19 cellular contexts compared by ENCODE assay signal in genomic region chr11:69333149-69333710, GRCh38. TPM values are rescaled to one million over a fixed set of nuclear protein-coding genes. Genes with fewer than 3 reads are reported as not detected.
"Had no signal": no experiment of that assay in that cellular context is flagged by ENCODE, and none has a peak within 500 bp of the region (broad histone marks: within the 10 kb centered on the region; RNA-seq: fewer than 3 reads in every experiment).

No MANE protein-coding gene starts in this region.

- H3K27ac Mint-ChIP-seq: activated CD4-positive, alpha-beta T cell treated with anti-CD3 and anti-CD28 coated beads for 36 hours; activated CD8-positive, alpha-beta T cell treated with anti-CD3 and anti-CD28 coated beads for 36 hours; activated naive CD4-positive, alpha-beta T cell treated with anti-CD3 and anti-CD28 coated beads for 36 hours; activated T-helper 1 cell treated with anti-CD3 and anti-CD28 coated beads, Interleukin-12 subunit alpha, Interleukin-12 subunit beta, Interleukin-2, Interleukin-4 antibody, amounts not matched to agents 30 ng/mL and 10 ng/mL and 1 ng/mL, durations not matched to agents 14 hours and 24 hours and 36 hours; T-helper 17 cell had no signal

- H3K4me3 Mint-ChIP-seq: activated CD4-positive, alpha-beta T cell treated with anti-CD3 and anti-CD28 coated beads for 36 hours; activated CD8-positive, alpha-beta T cell treated with anti-CD3 and anti-CD28 coated beads for 36 hours; activated naive CD4-positive, alpha-beta T cell treated with anti-CD3 and anti-CD28 coated beads for 36 hours; activated T-helper 1 cell treated with anti-CD3 and anti-CD28 coated beads, Interleukin-12 subunit alpha, Interleukin-12 subunit beta, Interleukin-2, Interleukin-4 antibody, amounts not matched to agents 30 ng/mL and 10 ng/mL and 1 ng/mL, durations not matched to agents 14 hours and 24 hours and 36 hours; neural crest cell; T-helper 17 cell had no signal

- DNase-seq: activated CD4-positive, alpha-beta T cell treated with anti-CD3 and anti-CD28 coated beads for 36 hours; activated CD8-positive, alpha-beta T cell treated with anti-CD3 and anti-CD28 coated beads for 36 hours; activated naive CD4-positive, alpha-beta T cell treated with anti-CD3 and anti-CD28 coated beads for 36 hours; erythroblast; heart right ventricle; midbrain; ovary; stimulated activated CD4-positive, alpha-beta T cell treated with anti-CD3 and anti-CD28 coated beads, Interleukin-12 subunit alpha, Interleukin-12 subunit beta, amount 100 ng/mL, for 4 hours; stimulated activated naive CD4-positive, alpha-beta T cell; T-helper 17 cell; trophoblast cell; WERI-Rb-1 had no signal

- H3K36me3 ChIP-seq: gastroesophageal sphincter, heart right ventricle, ovary, WERI-Rb-1 had no signal

- H3K4me3 ChIP-seq: dorsolateral prefrontal cortex, gastroesophageal sphincter, heart right ventricle, ovary had no signal

- H3K9me3 Mint-ChIP-seq: activated naive CD4-positive, alpha-beta T cell treated with anti-CD3 and anti-CD28 coated beads for 36 hours; activated T-helper 1 cell treated with anti-CD3 and anti-CD28 coated beads, Interleukin-12 subunit alpha, Interleukin-12 subunit beta, Interleukin-2, Interleukin-4 antibody, amounts not matched to agents 30 ng/mL and 10 ng/mL and 1 ng/mL, durations not matched to agents 14 hours and 24 hours and 36 hours had no signal

- H3K27me3 Mint-ChIP-seq: activated CD4-positive, alpha-beta T cell treated with anti-CD3 and anti-CD28 coated beads for 36 hours; activated CD8-positive, alpha-beta T cell treated with anti-CD3 and anti-CD28 coated beads for 36 hours had no signal

- H3K4me1 ChIP-seq: gastroesophageal sphincter had no signal

- H3K27me3 ChIP-seq: dorsolateral prefrontal cortex, gastroesophageal sphincter, heart right ventricle, ovary had no signal

- H3K9me3 ChIP-seq: gastroesophageal sphincter, ovary had no signal

- ATAC-seq: activated CD4-positive, alpha-beta T cell treated with anti-CD3 and anti-CD28 coated beads for 36 hours; activated CD8-positive, alpha-beta T cell treated with anti-CD3 and anti-CD28 coated beads for 36 hours; gastroesophageal sphincter; heart right ventricle; T-helper 17 cell had no signal

- H3K27ac ChIP-seq: dorsolateral prefrontal cortex, gastroesophageal sphincter, heart right ventricle, ovary, WERI-Rb-1 had no signal

RNA-seq across cellular contexts. Expression of gene MYEOV, which starts 39.3 kb away (rescaled TPM):
- total RNA-seq: activated CD4-positive, alpha-beta T cell treated with anti-CD3 and anti-CD28 coated beads for 36 hours; activated CD8-positive, alpha-beta T cell treated with anti-CD3 and anti-CD28 coated beads for 36 hours; astrocyte; cerebellum; gastroesophageal sphincter; heart right ventricle; lung microvascular endothelial cell had no signal
